In genomic region chr21:18725653-18726052, GRCh38 we compare ENCODE assay signal across 16 cellular contexts.
DNase-seq lines count a peak whose midpoint lies in the region; ATAC-seq and TF ChIP-seq lines count a peak whose summit lies in the region.
"Had no signal": no experiment of that assay in that cellular context is flagged by ENCODE, and none has a peak within 500 bp of the region (broad histone marks: within the 10 kb centered on the region; RNA-seq: fewer than 3 reads in every experiment).

No MANE protein-coding gene starts in this region.

- H3K4me3 ChIP-seq in BE2C (ENCODE audit: low read depth, low read length) (no peak overlapping the region), GM23338 (no peak overlapping the region), PC-3 (ENCODE audit: low read length) (no peak overlapping the region), gastrocnemius medialis (no peak overlapping the region)
- H3K4me3 ChIP-seq: Peyer's patch, thyroid gland had no signal

- intact Hi-C loops in PC-3 (cut with micrococcal nuclease) (no loop called here), gastrocnemius medialis (cut with DNase I; ENCODE audit: low total_unique reads) (no loop called here)

- peak; percentile 69 for TF ChIP-seq CTCF in BE2C (IDR thresholded peaks at IDR 0.05; ENCODE audit: low read depth, low read length)
- peak; percentile 50 to 51 for TF ChIP-seq CTCF in GM23338 (conservative IDR thresholded peaks at IDR 0.05; ENCODE audit: low read depth in 2 of 2)
- TF ChIP-seq CTCF in PC-3 (conservative IDR thresholded peaks at IDR 0.05; ENCODE audit: low read depth, low read length): peak; percentile 48; the same call in 1 of the 2 replicates
- no peak for TF ChIP-seq CTCF in gastrocnemius medialis (IDR thresholded peaks at IDR 0.05 in 4 of 5, conservative IDR thresholded peaks at IDR 0.05 in 1 of 5)

- H3K9ac ChIP-seq in PC-3 (ENCODE audit: low read length): no peak overlapping the region
- H3K9ac ChIP-seq: parathyroid adenoma had no signal

- H3K4me2 ChIP-seq in GM23338 (no peak overlapping the region), PC-3 (ENCODE audit: low read length) (no peak overlapping the region)

- DNase-seq in BE2C (peak; percentile 68), GM23338 (ENCODE audit: low spot score) (peak; percentile 56), PC-3 (peak; percentile 47), glomerular visceral epithelial cell (ENCODE audit: extremely low spot score) (peak; percentile 6), gastrocnemius medialis (no peak)
- DNase-seq: activated gamma-delta T cell, amygdala, C1 segment of cervical spinal cord, DND-41, KBM-7, NCI-H1417, Peyer's patch, thyroid gland had no signal

- no peak overlapping the region for H3K27ac Mint-ChIP-seq in GM23338

- H3K9me3 Mint-ChIP-seq in GM23338: no peaks in the 10 kb centered on the region

- no peaks in the 10 kb centered on the region for H3K36me3 Mint-ChIP-seq in GM23338 (ENCODE audit: low read depth)

- H3K27ac ChIP-seq in GM23338 (ENCODE audit: low read depth) (no peak overlapping the region), PC-3 (ENCODE audit: low read length) (no peak overlapping the region), gastrocnemius medialis (no peak overlapping the region)
- H3K27ac ChIP-seq: parathyroid adenoma, Peyer's patch, thyroid gland had no signal

- H2AFZ ChIP-seq in GM23338: no peak overlapping the region
- no peak overlapping the region for H2AFZ ChIP-seq in PC-3 (ENCODE audit: low read length)
- H2AFZ ChIP-seq: parathyroid adenoma had no signal

- H3K27me3 Mint-ChIP-seq in GM23338 (ENCODE audit: insufficient read depth, low read depth, poor library complexity): no peaks in the 10 kb centered on the region

- H3K36me3 ChIP-seq in BE2C: no peaks in the 10 kb centered on the region
- no peaks in the 10 kb centered on the region for H3K36me3 ChIP-seq in GM23338 (ENCODE audit: insufficient read depth)
- no peaks in the 10 kb centered on the region for H3K36me3 ChIP-seq in PC-3 (ENCODE audit: low read depth, low read length)
- no peaks in the 10 kb centered on the region for H3K36me3 ChIP-seq in gastrocnemius medialis
- H3K36me3 ChIP-seq: Peyer's patch, thyroid gland had no signal

- H4K20me1 ChIP-seq in GM23338 (replicated peaks; ENCODE audit: insufficient read depth): no peaks in the 10 kb centered on the region
- no peaks in the 10 kb centered on the region for H4K20me1 ChIP-seq in PC-3 (ENCODE audit: low read length)

- in situ Hi-C loops in gastrocnemius medialis (cut with MboI; ENCODE audit: low sequenced_read_pairs in 4 of 4): no loop called here

- ATAC-seq in GM23338 (peak; percentile 89), PC-3 (peak; percentile 70), HG03139 (IDR thresholded peaks at IDR 0.05; ENCODE audit: unreplicated experiment) (no peak), HG03378 (IDR thresholded peaks at IDR 0.05; ENCODE audit: unreplicated experiment) (no peak), gastrocnemius medialis (no peak)

- H3K79me2 ChIP-seq in GM23338 (replicated peaks; ENCODE audit: insufficient read depth) (no peaks in the 10 kb centered on the region), PC-3 (ENCODE audit: low read length) (no peaks in the 10 kb centered on the region)
- H3K79me2 ChIP-seq: parathyroid adenoma had no signal

- CTCF ChIA-PET in PC-3 (lab: Charles Lee): no interaction called here

- no TSS peak for BruUV-seq in PC-3 (replicated peaks; lab: Mats Ljungman, UMichigan)

- no peaks in the 10 kb centered on the region for H3K9me2 ChIP-seq in GM23338 (ENCODE audit: insufficient read depth)
- H3K9me2 ChIP-seq in PC-3 (replicated peaks; ENCODE audit: low read length): no peaks in the 10 kb centered on the region

- no peak for TF ChIP-seq POLR2A in gastrocnemius medialis (IDR thresholded peaks at IDR 0.05)

- POLR2A ChIA-PET in PC-3 (lab: Charles Lee; ENCODE audit: unreplicated experiment): no interaction called here

- H3F3A ChIP-seq in GM23338 (replicated peaks; ENCODE audit: low read depth): no peaks in the 10 kb centered on the region
- H3F3A ChIP-seq in PC-3 (ENCODE audit: low read length, unreplicated experiment): no peaks in the 10 kb centered on the region

- no peaks in the 10 kb centered on the region for H3K27me3 ChIP-seq in BE2C
- no peaks in the 10 kb centered on the region for H3K27me3 ChIP-seq in GM23338 (ENCODE audit: insufficient read depth)
- no peaks in the 10 kb centered on the region for H3K27me3 ChIP-seq in PC-3 (ENCODE audit: low read length)
- no peaks in the 10 kb centered on the region for H3K27me3 ChIP-seq in gastrocnemius medialis
- H3K27me3 ChIP-seq: Peyer's patch, thyroid gland had no signal

- no peaks in the 10 kb centered on the region for H3K4me1 ChIP-seq in BE2C
- H3K4me1 ChIP-seq in GM23338 (ENCODE audit: insufficient read depth): no peaks in the 10 kb centered on the region
- H3K4me1 ChIP-seq in PC-3 (ENCODE audit: insufficient read depth, low read length): no peaks in the 10 kb centered on the region
- H3K4me1 ChIP-seq in gastrocnemius medialis: no peaks in the 10 kb centered on the region
- H3K4me1 ChIP-seq: parathyroid adenoma, Peyer's patch, thyroid gland had no signal

- H3K9me3 ChIP-seq in BE2C: no peaks in the 10 kb centered on the region
- no peaks in the 10 kb centered on the region for H3K9me3 ChIP-seq in PC-3 (ENCODE audit: low read length)
- H3K9me3 ChIP-seq in gastrocnemius medialis: no peaks in the 10 kb centered on the region
- H3K9me3 ChIP-seq: Peyer's patch, thyroid gland had no signal

- no peak overlapping the region for H3K4me3 Mint-ChIP-seq in GM23338

- peaks cover 2% of the 10 kb centered on the region; the same call in 1 of the 3 replicates for H3K4me1 Mint-ChIP-seq in GM23338

TF ChIP-seq in GM23338, 12 proteins besides CTCF, POLR2A, EP300 and RAD21 (continues in another document):
- TF ChIP-seq ETS1 (IDR thresholded peaks at IDR 0.05) (no peak), ZNF331 (CRISPR knock-in tag; IDR thresholded peaks at IDR 0.05; ENCODE audit: low read depth) (no peak), EZH2 (IDR thresholded peaks at IDR 0.05; ENCODE audit: low read depth, unreplicated experiment) (no peak), POLR2AphosphoS5 (IDR thresholded peaks at IDR 0.05; ENCODE audit: low read depth) (no peak), NANOG (IDR thresholded peaks at IDR 0.05; ENCODE audit: borderline replicate concordance) (no peak), EZH2phosphoT487 (IDR thresholded peaks at IDR 0.05; ENCODE audit: unreplicated experiment) (no peak), CREB1 (CRISPR knock-in tag; IDR thresholded peaks at IDR 0.05; ENCODE audit: low read depth) (no peak), ZNF114 (CRISPR knock-in tag; IDR thresholded peaks at IDR 0.05) (no peak), STAT1 (IDR thresholded peaks at IDR 0.05; ENCODE audit: unreplicated experiment) (no peak)

Comparison
In these comparisons a context has a peak if more than half of its experiments do, and no peak if none do; other contexts are left out.
1. DNase-seq: peak in BE2C (single experiment), GM23338 (single experiment), PC-3 (single experiment) and glomerular visceral epithelial cell (single experiment); none in gastrocnemius medialis (0 of 2).
2. CTCF ChIP-seq: peak in BE2C (single experiment), GM23338 (2 of 2) and PC-3 (single experiment); none in gastrocnemius medialis (0 of 5).
3. ATAC-seq: peak in GM23338 (single experiment) and PC-3 (single experiment); none in HG03139 (single experiment), HG03378 (single experiment) and gastrocnemius medialis (0 of 2).